Comparison of ENCODE assay signal across 29 cellular contexts in genomic region chr5:167358868-167359492, GRCh38.
"Had no signal": no experiment of that assay in that cellular context is flagged by ENCODE, and none has a peak within 500 bp of the region (broad histone marks: within the 10 kb centered on the region; RNA-seq: fewer than 3 reads in every experiment).

No MANE protein-coding gene starts in this region.

- H3K27me3 ChIP-seq: brain microvascular endothelial cell, foreskin keratinocyte, hepatocyte, sigmoid colon, testis, uterus had no signal

- H3K27ac ChIP-seq: brain microvascular endothelial cell, foreskin keratinocyte, hepatocyte, sigmoid colon, testis, uterus had no signal

- H3K4me3 ChIP-seq: hepatocyte, sigmoid colon, smooth muscle cell, testis, uterus had no signal

- H3K36me3 ChIP-seq: brain microvascular endothelial cell, sigmoid colon, uterus had no signal

- H3K36me3 Mint-ChIP-seq: activated CD8-positive, alpha-beta memory T cell treated with anti-CD3 and anti-CD28 coated beads, Interleukin-2, amount 10 ng/mL, durations not matched to agents 7 days and 5 days; activated naive CD4-positive, alpha-beta T cell treated with anti-CD3 and anti-CD28 coated beads, Interleukin-2, amount 50 U/mL, for 24 hours; stimulated activated naive B cell treated with anti-CD40 and anti-IgM and Interleukin-4, amounts not matched to agents 10 μg/mL and 1 μg/mL and 100 μg/mL, for 72 hours had no signal

- H3K27ac Mint-ChIP-seq: activated CD4-positive, alpha-beta T cell treated with anti-CD3 and anti-CD28 coated beads, Interleukin-2, amount 10 ng/mL, durations not matched to agents 7 days and 5 days; activated CD8-positive, alpha-beta memory T cell treated with anti-CD3 and anti-CD28 coated beads, Interleukin-2, amount 10 ng/mL, durations not matched to agents 7 days and 5 days; activated CD8-positive, alpha-beta T cell treated with anti-CD3 and anti-CD28 coated beads for 36 hours; activated naive CD4-positive, alpha-beta T cell treated with anti-CD3 and anti-CD28 coated beads, Interleukin-2, amount 50 U/mL, for 24 hours; activated T-helper 1 cell treated with anti-CD3 and anti-CD28 coated beads, Interleukin-12 subunit alpha, Interleukin-12 subunit beta, Interleukin-2, Interleukin-4 antibody, amounts not matched to agents 30 ng/mL and 10 ng/mL and 1 ng/mL, durations not matched to agents 14 hours and 24 hours and 36 hours; dendritic cell treated with granulocyte-macrophage colony-stimulating factor and Interleukin-4, amounts not matched to agents 40 ng/mL and 50 ng/mL, for 4 days; nephron; stimulated activated naive B cell treated with anti-CD40 and anti-IgM and Interleukin-4, amounts not matched to agents 10 μg/mL and 1 μg/mL and 100 μg/mL, for 72 hours had no signal

- H3K9me3 ChIP-seq: testis, uterus had no signal

- H3K4me3 Mint-ChIP-seq: activated CD4-positive, alpha-beta T cell treated with anti-CD3 and anti-CD28 coated beads, Interleukin-2, amount 10 ng/mL, durations not matched to agents 7 days and 5 days; activated CD8-positive, alpha-beta memory T cell treated with anti-CD3 and anti-CD28 coated beads, Interleukin-2, amount 10 ng/mL, durations not matched to agents 7 days and 5 days; activated CD8-positive, alpha-beta T cell treated with anti-CD3 and anti-CD28 coated beads for 36 hours; activated naive CD4-positive, alpha-beta T cell treated with anti-CD3 and anti-CD28 coated beads, Interleukin-2, amount 50 U/mL, for 24 hours; activated T-helper 1 cell treated with anti-CD3 and anti-CD28 coated beads, Interleukin-12 subunit alpha, Interleukin-12 subunit beta, Interleukin-2, Interleukin-4 antibody, amounts not matched to agents 30 ng/mL and 10 ng/mL and 1 ng/mL, durations not matched to agents 14 hours and 24 hours and 36 hours; dendritic cell treated with granulocyte-macrophage colony-stimulating factor and Interleukin-4, amounts not matched to agents 40 ng/mL and 50 ng/mL, for 4 days; nephron; stimulated activated naive B cell treated with anti-CD40 and anti-IgM and Interleukin-4, amounts not matched to agents 10 μg/mL and 1 μg/mL and 100 μg/mL, for 72 hours had no signal

- H3K9me3 Mint-ChIP-seq: activated naive CD4-positive, alpha-beta T cell treated with anti-CD3 and anti-CD28 coated beads, Interleukin-2, amount 50 U/mL, for 24 hours had no signal

- H3K4me1 ChIP-seq: foreskin keratinocyte, sigmoid colon, testis, uterus had no signal

- DNase-seq: activated CD4-positive, alpha-beta T cell treated with anti-CD3 and anti-CD28 coated beads, Interleukin-2, amount 10 ng/mL, durations not matched to agents 7 days and 5 days; activated CD4-positive, CD25-positive, alpha-beta regulatory T cell treated with anti-CD3 and anti-CD28 coated beads, Interleukin-2, amount 50 U/mL, for 72 hours; activated CD8-positive, alpha-beta memory T cell treated with anti-CD3 and anti-CD28 coated beads, Interleukin-2, amount 10 ng/mL, durations not matched to agents 7 days and 5 days; activated CD8-positive, alpha-beta T cell treated with anti-CD3 and anti-CD28 coated beads for 36 hours; activated gamma-delta T cell; activated T-cell treated with anti-CD3 and anti-CD28 coated beads for 4 hours; anterior cingulate cortex; brain microvascular endothelial cell; caudate nucleus; effector CD8-positive, alpha-beta T cell; foreskin keratinocyte; left ventricle myocardium superior; mammary epithelial cell; nucleus accumbens; posterior cingulate gyrus; sigmoid colon; stimulated activated CD4-positive, alpha-beta T cell treated with anti-CD3 and anti-CD28 coated beads, Interleukin-15, amount 100 ng/mL, for 24 hours; stimulated activated CD4-positive, alpha-beta T cell treated with anti-CD3 and anti-CD28 coated beads, Interleukin-2, amount 100 ng/mL, for 48 hours; stimulated activated CD8-positive, alpha-beta memory T cell treated with anti-CD3 and anti-CD28 coated beads, Interleukin-4, amount 100 ng/mL, for 48 hours; stimulated activated naive B cell treated with anti-CD40 and anti-IgM and Interleukin-4, amounts not matched to agents 10 μg/mL and 1 μg/mL and 100 μg/mL, for 72 hours; testis; trophoblast cell; uterus had no signal

- H3K4me1 Mint-ChIP-seq: activated CD4-positive, alpha-beta T cell treated with anti-CD3 and anti-CD28 coated beads, Interleukin-2, amount 10 ng/mL, durations not matched to agents 7 days and 5 days; activated CD8-positive, alpha-beta memory T cell treated with anti-CD3 and anti-CD28 coated beads, Interleukin-2, amount 10 ng/mL, durations not matched to agents 7 days and 5 days; activated naive CD4-positive, alpha-beta T cell treated with anti-CD3 and anti-CD28 coated beads, Interleukin-2, amount 50 U/mL, for 24 hours; stimulated activated naive B cell treated with anti-CD40 and anti-IgM and Interleukin-4, amounts not matched to agents 10 μg/mL and 1 μg/mL and 100 μg/mL, for 72 hours had no signal

- H3K27me3 Mint-ChIP-seq: activated CD4-positive, alpha-beta T cell treated with anti-CD3 and anti-CD28 coated beads, Interleukin-2, amount 10 ng/mL, durations not matched to agents 7 days and 5 days; activated CD8-positive, alpha-beta memory T cell treated with anti-CD3 and anti-CD28 coated beads, Interleukin-2, amount 10 ng/mL, durations not matched to agents 7 days and 5 days; activated CD8-positive, alpha-beta T cell treated with anti-CD3 and anti-CD28 coated beads for 36 hours; activated naive CD4-positive, alpha-beta T cell treated with anti-CD3 and anti-CD28 coated beads, Interleukin-2, amount 50 U/mL, for 24 hours; dendritic cell treated with granulocyte-macrophage colony-stimulating factor and Interleukin-4, amounts not matched to agents 40 ng/mL and 50 ng/mL, for 4 days; stimulated activated naive B cell treated with anti-CD40 and anti-IgM and Interleukin-4, amounts not matched to agents 10 μg/mL and 1 μg/mL and 100 μg/mL, for 72 hours had no signal

- ATAC-seq: activated CD8-positive, alpha-beta memory T cell treated with anti-CD3 and anti-CD28 coated beads, Interleukin-2, amount 10 ng/mL, durations not matched to agents 7 days and 5 days; activated CD8-positive, alpha-beta T cell treated with anti-CD3 and anti-CD28 coated beads for 36 hours; foreskin keratinocyte; left ventricle myocardium superior; stimulated activated naive B cell treated with anti-CD40 and anti-IgM and Interleukin-4, amounts not matched to agents 10 μg/mL and 1 μg/mL and 100 μg/mL, for 72 hours had no signal
